In the genomic region with DNA sequence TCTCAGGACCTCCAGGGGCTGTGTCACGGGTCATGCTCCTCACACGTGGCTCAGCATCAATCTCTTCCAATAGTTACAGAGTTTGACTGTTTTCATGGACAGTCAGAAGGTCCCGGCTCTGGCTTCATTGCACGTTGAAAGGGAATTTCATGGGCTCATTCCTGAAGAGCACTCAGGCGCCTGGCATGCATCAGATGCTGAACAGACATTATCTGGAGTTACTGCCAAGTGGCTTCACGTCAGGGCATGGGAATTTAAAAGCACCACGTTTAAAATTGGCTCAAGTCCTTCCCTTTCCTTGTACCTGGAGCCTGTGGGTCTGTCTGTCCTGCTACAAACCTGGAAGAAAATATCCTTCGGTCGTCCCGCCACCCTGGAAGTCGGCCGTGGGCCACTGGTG, we compare ENCODE assay signal across 23 cellular contexts. TPM values are rescaled to one million over a fixed set of nuclear protein-coding genes. Genes with fewer than 3 reads are reported as not detected.
DNase-seq lines count a peak whose midpoint lies in the region; ATAC-seq and TF ChIP-seq lines count a peak whose summit lies in the region.
"Had no signal": no experiment of that assay in that cellular context is flagged by ENCODE, and none has a peak within 500 bp of the region (broad histone marks: within the 10 kb centered on the region; RNA-seq: fewer than 3 reads in every experiment).

No MANE protein-coding gene starts in this region.

- H3K36me3 ChIP-seq in sigmoid colon = no peaks in the 10 kb centered on the region
- H3K36me3 ChIP-seq: BLaER1 treated with 17β-estradiol and CSF1 and Interleukin-3, amounts not matched to agents 10 nM and 100 nM had no signal

- H3K4me3 Mint-ChIP-seq in stimulated activated memory B cell treated with anti-CD40 and anti-IgM and Interleukin-4, amounts not matched to agents 10 μg/mL and 1 μg/mL and 100 μg/mL, for 72 hours = no peak overlapping the region

- intact Hi-C loops in left ventricle myocardium superior (cut with micrococcal nuclease) = no loop called here
- intact Hi-C loops in sigmoid colon (cut with DNase I) = no loop called here

- peak in 3 of 4 donors; percentile 28 to 74 (median 68) for TF ChIP-seq EP300 in sigmoid colon (IDR thresholded peaks at IDR 0.05)

- H3K27me3 ChIP-seq in sigmoid colon = peaks cover 0 to 6% (median 0%) of the 10 kb centered on the region in 3 donors

- H3K9me3 Mint-ChIP-seq in stimulated activated memory B cell treated with anti-CD40 and anti-IgM and Interleukin-4, amounts not matched to agents 10 μg/mL and 1 μg/mL and 100 μg/mL, for 72 hours = peaks cover 7% of the 10 kb centered on the region

- H3K27ac ChIP-seq in sigmoid colon = peak overlapping the region in 3 of 4 donors; percentile 51 to 65 (median 64)
- H3K27ac ChIP-seq: BLaER1 treated with 17β-estradiol and CSF1 and Interleukin-3, amounts not matched to agents 10 nM and 100 nM; body of pancreas; dorsolateral prefrontal cortex had no signal

- H3K4me1 Mint-ChIP-seq in stimulated activated memory B cell treated with anti-CD40 and anti-IgM and Interleukin-4, amounts not matched to agents 10 μg/mL and 1 μg/mL and 100 μg/mL, for 72 hours = no peaks in the 10 kb centered on the region

- no peak for TF ChIP-seq POLR2A in sigmoid colon (IDR thresholded peaks at IDR 0.05)

- no peak overlapping the region for H3K27ac Mint-ChIP-seq in stimulated activated memory B cell treated with anti-CD40 and anti-IgM and Interleukin-4, amounts not matched to agents 10 μg/mL and 1 μg/mL and 100 μg/mL, for 72 hours

- H3K9me3 ChIP-seq in sigmoid colon = peaks cover 0 to 6% (median 0%) of the 10 kb centered on the region in 4 donors
- H3K9me3 ChIP-seq: body of pancreas had no signal

- peaks cover 0 to 28% (median 19%) of the 10 kb centered on the region in 4 donors for H3K4me1 ChIP-seq in sigmoid colon
- H3K4me1 ChIP-seq: body of pancreas had no signal

- TF ChIP-seq CTCF in sigmoid colon (IDR thresholded peaks at IDR 0.05) = no peak

- peak; percentile 27 for DNase-seq in GM04503 (ENCODE audit: low read depth)
- DNase-seq in amniotic epithelial cell (ENCODE audit: low read depth) = peak; percentile 73
- peak; percentile 56 for DNase-seq in left ventricle myocardium superior
- DNase-seq in sigmoid colon = peak; percentile 78
- DNase-seq in 8988T = no peak
- DNase-seq in SW 1271 (lab: John Stamatoyannopoulos, UW) = no peak
- DNase-seq: activated CD4-positive, alpha-beta T cell treated with anti-CD3 and anti-CD28 coated beads for 48 hours; activated naive CD4-positive, alpha-beta T cell; DMS 273 treated with DMSO at 0.1 percent for 48 hours; NCI-H1417 treated with DMSO at 0.1 percent for 48 hours; NCI-H2171 treated with DMSO at 0.1 percent for 48 hours; occipital lobe; stimulated activated CD4-positive, alpha-beta T cell treated with anti-CD3 and anti-CD28 coated beads, Interleukin-2, amount 100 ng/mL, for 24 hours had no signal

- 72 to 73% methylated on average over 12 of the region's 12 CpGs for WGBS in sigmoid colon, 2 donors

- peaks cover 57% of the 10 kb centered on the region for H3K27me3 Mint-ChIP-seq in stimulated activated memory B cell treated with anti-CD40 and anti-IgM and Interleukin-4, amounts not matched to agents 10 μg/mL and 1 μg/mL and 100 μg/mL, for 72 hours

- H3K36me3 Mint-ChIP-seq in stimulated activated memory B cell treated with anti-CD40 and anti-IgM and Interleukin-4, amounts not matched to agents 10 μg/mL and 1 μg/mL and 100 μg/mL, for 72 hours = no peaks in the 10 kb centered on the region

- no peak overlapping the region for H3K4me3 ChIP-seq in sigmoid colon
- H3K4me3 ChIP-seq: BLaER1 treated with 17β-estradiol and CSF1 and Interleukin-3, amounts not matched to agents 10 nM and 100 nM; body of pancreas; dorsolateral prefrontal cortex had no signal

- ATAC-seq in left ventricle myocardium superior (peak; percentile 96), GM18873 (IDR thresholded peaks at IDR 0.05; ENCODE audit: low FRiP score, unreplicated experiment) (no peak)
- no peak for ATAC-seq in stimulated activated memory B cell treated with anti-CD40 and anti-IgM and Interleukin-4, amounts not matched to agents 10 μg/mL and 1 μg/mL and 100 μg/mL, for 72 hours
- ATAC-seq: body of pancreas, left colon, Panc1, sciatic nerve had no signal

RNA-seq across cellular contexts. Expression of gene CFAP46, which starts 50.4 kb away (rescaled TPM):
- total RNA-seq in left ventricle myocardium superior (1.5 TPM), sigmoid colon (1 to 10 TPM in 1 of 4 donors, under 1 TPM in 2, not detected in 1; 0.36 to 1.7 (median 0.41) TPM)
- polyA plus RNA-seq in sigmoid colon = under 1 TPM in 1 of 3 donors, not detected in 2; 0.10 TPM
- total RNA-seq: HT-29, subcutaneous adipose tissue had no signal

Comparison
In these comparisons a context has a peak if more than half of its experiments do, and no peak if none do; other contexts are left out.
1. DNase-seq: peak in GM04503 (single experiment), amniotic epithelial cell (single experiment), left ventricle myocardium superior (single experiment) and sigmoid colon (single experiment); none in 8988T (single experiment) and SW 1271 (0 of 2).